In genomic region chr16:87464691-87465300, GRCh38 we compare ENCODE assay signal across 8 cellular contexts. TPM values are rescaled to one million over a fixed set of nuclear protein-coding genes. Genes with fewer than 3 reads are reported as not detected.
DNase-seq lines count a peak whose midpoint lies in the region; ATAC-seq and TF ChIP-seq lines count a peak whose summit lies in the region.

No MANE protein-coding gene starts in this region.

- in situ Hi-C loops in Caki2 (cut with HindIII; ENCODE audit: low pct_unique_long_range_greater_than_20kb, low sequenced_read_pairs), result no loop called here
- in situ Hi-C loops in transverse colon (cut with MboI; ENCODE audit: low pct_ligation_motif_present in 1 of 4, low pct_unique_long_range_greater_than_20kb in 1 of 4, low sequenced_read_pairs in 3 of 4), result no loop called here

- H3K9me3 ChIP-seq in esophagus muscularis mucosa (no peaks in the 10 kb centered on the region), transverse colon (no peaks in the 10 kb centered on the region)

- WGBS in esophagus muscularis mucosa, result 20% methylated on average over 13 of the region's 13 CpGs
- WGBS in transverse colon (ENCODE audit: low coverage in 1 of 2), 2 donors, result 30 to 34% methylated on average over 5 to 13 of the region's 13 CpGs

- H3K27ac Mint-ChIP-seq in activated CD8-positive, alpha-beta memory T cell treated with anti-CD3 and anti-CD28 coated beads, Interleukin-2, amount 10 ng/mL, durations not matched to agents 7 days and 5 days, result no peak overlapping the region
- H3K27ac Mint-ChIP-seq in natural killer cell treated with Interleukin-12 subunit alpha and Interleukin-12 subunit beta and Interleukin-15 and Interleukin-18, amount 100 ng/mL, for 72 hours, result peak overlapping the region; percentile 72 to 90

- no peak overlapping the region for H3K4me3 Mint-ChIP-seq in activated CD8-positive, alpha-beta memory T cell treated with anti-CD3 and anti-CD28 coated beads, Interleukin-2, amount 10 ng/mL, durations not matched to agents 7 days and 5 days
- H3K4me3 Mint-ChIP-seq in natural killer cell treated with Interleukin-12 subunit alpha and Interleukin-12 subunit beta and Interleukin-15 and Interleukin-18, amount 100 ng/mL, for 72 hours, result peak overlapping the region; percentile 89

- H3K36me3 Mint-ChIP-seq in activated CD8-positive, alpha-beta memory T cell treated with anti-CD3 and anti-CD28 coated beads, Interleukin-2, amount 10 ng/mL, durations not matched to agents 7 days and 5 days, result no peaks in the 10 kb centered on the region
- H3K36me3 Mint-ChIP-seq in natural killer cell treated with Interleukin-12 subunit alpha and Interleukin-12 subunit beta and Interleukin-15 and Interleukin-18, amount 100 ng/mL, for 72 hours, result no peaks in the 10 kb centered on the region

- intact Hi-C loops in esophagus muscularis mucosa (cut with DNase I), result no loop called here
- intact Hi-C loops in transverse colon (cut with DNase I; ENCODE audit: low total_unique reads), result no loop called here

- H3K27me3 ChIP-seq in esophagus muscularis mucosa (no peaks in the 10 kb centered on the region), transverse colon (no peaks in the 10 kb centered on the region), H7 (ENCODE audit: control insufficient read depth, insufficient read depth, low read length) (no peaks in the 10 kb centered on the region)

- peak; percentile 66 for TF ChIP-seq EP300 in esophagus muscularis mucosa (IDR thresholded peaks at IDR 0.05)
- peak; percentile 83 for TF ChIP-seq EP300 in transverse colon (IDR thresholded peaks at IDR 0.05; ENCODE audit: low read depth)

- peaks cover 40% of the 10 kb centered on the region for H3K27me3 Mint-ChIP-seq in activated CD8-positive, alpha-beta memory T cell treated with anti-CD3 and anti-CD28 coated beads, Interleukin-2, amount 10 ng/mL, durations not matched to agents 7 days and 5 days
- H3K27me3 Mint-ChIP-seq in natural killer cell treated with Interleukin-12 subunit alpha and Interleukin-12 subunit beta and Interleukin-15 and Interleukin-18, amount 100 ng/mL, for 72 hours, result no peaks in the 10 kb centered on the region

- H3K4me3 ChIP-seq in esophagus muscularis mucosa (peak overlapping the region; percentile 21 to 35 (median 28)), transverse colon (no peak overlapping the region), H7 (ENCODE audit: insufficient read depth, low read depth, low read length) (no peak overlapping the region)

- ATAC-seq in activated CD8-positive, alpha-beta memory T cell treated with anti-CD3 and anti-CD28 coated beads, Interleukin-2, amount 10 ng/mL, durations not matched to agents 7 days and 5 days, result peak; percentile 54
- peak; percentile 61 to 71 for ATAC-seq in natural killer cell treated with Interleukin-12 subunit alpha and Interleukin-12 subunit beta and Interleukin-15 and Interleukin-18, amount 100 ng/mL, for 72 hours

- peaks cover 17% of the 10 kb centered on the region for H3K4me1 Mint-ChIP-seq in activated CD8-positive, alpha-beta memory T cell treated with anti-CD3 and anti-CD28 coated beads, Interleukin-2, amount 10 ng/mL, durations not matched to agents 7 days and 5 days
- peaks cover 20 to 30% of the 10 kb centered on the region in 2 donors for H3K4me1 Mint-ChIP-seq in natural killer cell treated with Interleukin-12 subunit alpha and Interleukin-12 subunit beta and Interleukin-15 and Interleukin-18, amount 100 ng/mL, for 72 hours (ENCODE audit: low read depth in 2 of 2)

- H3K4me1 ChIP-seq in esophagus muscularis mucosa, result peaks cover 67 to 86% (median 82%) of the 10 kb centered on the region in 4 donors
- peaks cover 33 to 72% (median 48%) of the 10 kb centered on the region in 4 donors for H3K4me1 ChIP-seq in transverse colon

- no peak for TF ChIP-seq POLR2A in esophagus muscularis mucosa (IDR thresholded peaks at IDR 0.05; ENCODE audit: low read depth)
- TF ChIP-seq POLR2A in transverse colon (IDR thresholded peaks at IDR 0.05), result peak; percentile 46

- H3K36me3 ChIP-seq in esophagus muscularis mucosa (peaks cover 0 to 2% (median 1%) of the 10 kb centered on the region in 4 donors), transverse colon (no peaks in the 10 kb centered on the region), H7 (replicated peaks; ENCODE audit: control insufficient read depth, insufficient read depth, low read length) (peaks cover under 1% of the 10 kb centered on the region)

- no peaks in the 10 kb centered on the region for H3K9me3 Mint-ChIP-seq in activated CD8-positive, alpha-beta memory T cell treated with anti-CD3 and anti-CD28 coated beads, Interleukin-2, amount 10 ng/mL, durations not matched to agents 7 days and 5 days (ENCODE audit: low read depth)
- H3K9me3 Mint-ChIP-seq in natural killer cell treated with Interleukin-12 subunit alpha and Interleukin-12 subunit beta and Interleukin-15 and Interleukin-18, amount 100 ng/mL, for 72 hours, result no peaks in the 10 kb centered on the region

- TF ChIP-seq CTCF in esophagus muscularis mucosa (IDR thresholded peaks at IDR 0.05), result no peak
- no peak for TF ChIP-seq CTCF in transverse colon (IDR thresholded peaks at IDR 0.05)

- CTCF ChIA-PET in activated CD8-positive, alpha-beta memory T cell treated with anti-CD3 and anti-CD28 coated beads, Interleukin-2, amount 10 ng/mL, durations not matched to agents 7 days and 5 days (lab: Charles Lee), result interaction anchor here (0.7 to 2.3 kb wide), 3 partner anchors 9 to 171 kb away, joined by 3 to 7 read pairs (median 3); no protein-coding TSS in a partner anchor

- DNase-seq in Caki2 (ENCODE audit: low read depth) (peak; percentile 75), Kasumi-1 (lab: John Stamatoyannopoulos, UW) (peak; percentile 45 to 57), esophagus muscularis mucosa (ENCODE audit: extremely low spot score) (peak; percentile 94), transverse colon (peak; percentile 66), NCI-H524 (lab: John Stamatoyannopoulos, UW) (no peak), H7 (no peak)
- no peak for DNase-seq in activated CD8-positive, alpha-beta memory T cell treated with anti-CD3 and anti-CD28 coated beads, Interleukin-2, amount 10 ng/mL, durations not matched to agents 7 days and 5 days
- peak; percentile 49 for DNase-seq in natural killer cell treated with Interleukin-12 subunit alpha and Interleukin-12 subunit beta and Interleukin-15 and Interleukin-18, amount 100 ng/mL, for 72 hours (ENCODE audit: low spot score)

- H3K27ac ChIP-seq in esophagus muscularis mucosa (replicated peaks in 1 of 4) (peak overlapping the region; percentile 83 to 93 (median 92)), transverse colon (peak overlapping the region; percentile 84 to 96 (median 89))

RNA-seq across cellular contexts. Expression of gene ZCCHC14, which starts 28.0 kb away (rescaled TPM):
- total RNA-seq in Caki2 (2014; rRNA removed; shearing (Covaris generic); ENCODE audit: low replicate concordance), result 4.4 and 4.8 TPM in 2 replicates
- total RNA-seq in activated CD8-positive, alpha-beta memory T cell treated with anti-CD3 and anti-CD28 coated beads, Interleukin-2, amount 10 ng/mL, durations not matched to agents 7 days and 5 days, result 1 to 10 TPM in 1 of 2 experiments, under 1 TPM in 1; 0.63 to 1.5 TPM
- total RNA-seq in esophagus muscularis mucosa, result 10 to 100 TPM; 12.9 to 24.7 (median 18.6) TPM
- total RNA-seq in natural killer cell treated with Interleukin-12 subunit alpha and Interleukin-12 subunit beta and Interleukin-15 and Interleukin-18, amount 100 ng/mL, for 72 hours, result 10 to 100 TPM; 15.7 to 15.9 TPM
- total RNA-seq in transverse colon, result 10 to 100 TPM; 27.7 to 56.1 (median 36.7) TPM
- 12.2 and 13.3 TPM in 2 replicates for total RNA-seq in H7 (2014; rRNA removed; shearing (Covaris generic))

Comparison
In these comparisons a context has a peak if more than half of its experiments do, and no peak if none do; other contexts are left out.
1. DNase-seq: peak in Caki2 (single experiment), Kasumi-1 (2 of 2), esophagus muscularis mucosa (single experiment), natural killer cell treated with Interleukin-12 subunit alpha and Interleukin-12 subunit beta and Interleukin-15 and Interleukin-18, amount 100 ng/mL, for 72 hours (single experiment) and transverse colon (single experiment); none in activated CD8-positive, alpha-beta memory T cell treated with anti-CD3 and anti-CD28 coated beads, Interleukin-2, amount 10 ng/mL, durations not matched to agents 7 days and 5 days (single experiment), NCI-H524 (0 of 2) and H7 (single experiment).
2. H3K4me3 ChIP-seq: peak in esophagus muscularis mucosa (4 of 4); none in transverse colon (0 of 4) and H7 (single experiment).